19 cellular contexts compared by ENCODE assay signal in genomic region chr2:138275292-138275690, GRCh38.
A peak's percentile ranks its signal among the peaks of the same experiment; 100 is the strongest.
DNase-seq lines count a peak whose midpoint lies in the region; ATAC-seq and TF ChIP-seq lines count a peak whose summit lies in the region.
"Had no signal": no experiment of that assay in that cellular context is flagged by ENCODE, and none has a peak within 500 bp of the region (broad histone marks: within the 10 kb centered on the region; RNA-seq: fewer than 3 reads in every experiment).

No MANE protein-coding gene starts in this region.

- no peaks in the 10 kb centered on the region for H4K20me1 ChIP-seq in mammary epithelial cell (ENCODE audit: insufficient read depth, low read length)

- H3K79me2 ChIP-seq in mammary epithelial cell (ENCODE audit: insufficient read depth, low read length): no peaks in the 10 kb centered on the region

- H3K4me2 ChIP-seq in mammary epithelial cell (ENCODE audit: insufficient read depth, low read depth, low read length): no peak overlapping the region

- in situ Hi-C loops in mammary epithelial cell (cut with MboI; ENCODE audit: low sequenced_read_pairs in 2 of 2): no loop called here
- in situ Hi-C loops in transverse colon (cut with MboI; ENCODE audit: low pct_ligation_motif_present in 1 of 4, low pct_unique_long_range_greater_than_20kb in 1 of 4, low sequenced_read_pairs in 3 of 4): no loop called here

- TSS peak; percentile 62 for BruUV-seq in mammary epithelial cell (replicated peaks; lab: Mats Ljungman, UMichigan)

- intact Hi-C loops in mammary epithelial cell (cut with micrococcal nuclease) (no loop called here), right lobe of liver (cut with DNase I) (no loop called here), transverse colon (cut with DNase I; ENCODE audit: low total_unique reads) (no loop called here)

- H3K27ac ChIP-seq in mammary epithelial cell (ENCODE audit: insufficient read depth, low read depth, low read length) (no peak overlapping the region), right lobe of liver (peak overlapping the region; percentile 65 to 91 (median 82)), transverse colon (peak overlapping the region; percentile 76 to 80 (median 79))
- H3K27ac ChIP-seq: ascending aorta, upper lobe of left lung had no signal

- TF ChIP-seq POLR2A in right lobe of liver (IDR thresholded peaks at IDR 0.05): no peak
- TF ChIP-seq POLR2A in transverse colon (IDR thresholded peaks at IDR 0.05): peak; percentile 26

- CTCF ChIA-PET in mammary epithelial cell (lab: Charles Lee; ENCODE audit: low non-redundant PET): no interaction called here

- H3K4me3 ChIP-seq in mammary epithelial cell (replicated peaks in 1 of 3; ENCODE audit: insufficient read depth in 1 of 3, low read depth in 2 of 3, low read length in 3 of 3) (no peak overlapping the region), right lobe of liver (no peak overlapping the region), transverse colon (peak overlapping the region in 1 of 4 donors; percentile 3)
- H3K4me3 ChIP-seq: ascending aorta, upper lobe of left lung had no signal

- no peaks in the 10 kb centered on the region for H3K27me3 ChIP-seq in mammary epithelial cell (ENCODE audit: insufficient read depth, low read length)
- H3K27me3 ChIP-seq in right lobe of liver: no peaks in the 10 kb centered on the region
- no peaks in the 10 kb centered on the region for H3K27me3 ChIP-seq in transverse colon
- H3K27me3 ChIP-seq: ascending aorta, upper lobe of left lung had no signal

- dilution Hi-C loops in mammary epithelial cell (cut with HindIII; ENCODE audit: low sequenced_read_pairs): no loop called here

- peak; percentile 16 for DNase-seq in NCI-H82 (lab: John Stamatoyannopoulos, UW)
- no peak for DNase-seq in NCI-H82 treated with DMSO at 0.1 percent for 48 hours (lab: John Stamatoyannopoulos, UW; ENCODE audit: unreplicated experiment)
- DNase-seq in mammary epithelial cell: no peak
- no peak for DNase-seq in right lobe of liver
- DNase-seq in transverse colon: peak; percentile 40
- no peak for DNase-seq in HCEC 1CT
- no peak for DNase-seq in NCI-H526 (lab: John Stamatoyannopoulos, UW)
- DNase-seq: activated CD4-positive, alpha-beta T cell treated with anti-CD3 and anti-CD28 coated beads for 36 hours; H7; natural killer cell; NCI-H187; NCI-H446 treated with DMSO at 0.1 percent for 48 hours; SIG-M5; stimulated activated CD4-positive, alpha-beta T cell treated with anti-CD3 and anti-CD28 coated beads, Interleukin-12 subunit alpha, Interleukin-12 subunit beta, amount 100 ng/mL, for 4 hours; stimulated activated naive B cell treated with anti-CD40 and anti-IgM and Interleukin-4, amounts not matched to agents 10 μg/mL and 1 μg/mL and 100 μg/mL, for 72 hours; T-helper 9 cell; upper lobe of left lung had no signal

- ATAC-seq in right lobe of liver (peak; percentile 30 to 56 (median 34)), GM21515 (IDR thresholded peaks at IDR 0.05; ENCODE audit: unreplicated experiment) (no peak)
- ATAC-seq: activated CD4-positive, alpha-beta T cell treated with anti-CD3 and anti-CD28 coated beads for 36 hours; natural killer cell; stimulated activated naive B cell treated with anti-CD40 and anti-IgM and Interleukin-4, amounts not matched to agents 10 μg/mL and 1 μg/mL and 100 μg/mL, for 72 hours had no signal

- no peak overlapping the region for H3K9ac ChIP-seq in mammary epithelial cell (ENCODE audit: insufficient read depth, low read length)

- H3K4me1 ChIP-seq in mammary epithelial cell (ENCODE audit: insufficient read depth, low read length) (peaks cover 13% of the 10 kb centered on the region), right lobe of liver (peaks cover 0 to 28% (median 9%) of the 10 kb centered on the region in 4 donors), transverse colon (peaks cover 4 to 35% (median 21%) of the 10 kb centered on the region in 4 donors)

- H2AFZ ChIP-seq in mammary epithelial cell (ENCODE audit: low read depth, low read length): no peak overlapping the region

- no peaks in the 10 kb centered on the region for H3K36me3 ChIP-seq in mammary epithelial cell (ENCODE audit: insufficient read depth, low read length)
- no peaks in the 10 kb centered on the region for H3K36me3 ChIP-seq in right lobe of liver
- H3K36me3 ChIP-seq in transverse colon: no peaks in the 10 kb centered on the region
- H3K36me3 ChIP-seq: ascending aorta, upper lobe of left lung had no signal

- H3K9me3 ChIP-seq in mammary epithelial cell (replicated peaks; ENCODE audit: insufficient read depth, low read length): peaks cover 13% of the 10 kb centered on the region
- no peaks in the 10 kb centered on the region for H3K9me3 ChIP-seq in right lobe of liver
- no peaks in the 10 kb centered on the region for H3K9me3 ChIP-seq in transverse colon
- H3K9me3 ChIP-seq: ascending aorta, upper lobe of left lung had no signal

- 100% methylated on average over 2 of the region's 2 CpGs for WGBS in mammary epithelial cell (ENCODE audit: low coverage, missing lambda C conversion rate)
- WGBS in right lobe of liver (ENCODE audit: insufficient coverage, low coverage, low lambda C conversion rate, missing lambda C conversion rate): 53% methylated on average over 2 of the region's 2 CpGs
- WGBS in transverse colon (ENCODE audit: low coverage in 1 of 2), 2 donors: 20 to 39% methylated on average over 2 of the region's 2 CpGs

- no peak for TF ChIP-seq EP300 in transverse colon (IDR thresholded peaks at IDR 0.05; ENCODE audit: low read depth)

- TF ChIP-seq CTCF in mammary epithelial cell (conservative IDR thresholded peaks at IDR 0.05 in 1 of 2, IDR thresholded peaks at IDR 0.05 in 1 of 2; ENCODE audit: extremely low read depth in 1 of 2, insufficient read depth in 1 of 2, low read depth in 1 of 2, low read length in 2 of 2) (no peak), right lobe of liver (IDR thresholded peaks at IDR 0.05) (no peak), transverse colon (IDR thresholded peaks at IDR 0.05) (no peak)

Comparison
In these comparisons a context has a peak if more than half of its experiments do, and no peak if none do; other contexts are left out.
1. DNase-seq: peak in NCI-H82 (single experiment) and transverse colon (single experiment); none in NCI-H82 treated with DMSO at 0.1 percent for 48 hours (single experiment), mammary epithelial cell (single experiment), right lobe of liver (0 of 3), HCEC 1CT (single experiment) and NCI-H526 (0 of 2).